Comparison of ENCODE assay signal across 8 cellular contexts in genomic region chr7:107892367-107892741, GRCh38. TPM values are rescaled to one million over a fixed set of nuclear protein-coding genes. Genes with fewer than 3 reads are reported as not detected.
DNase-seq lines count a peak whose midpoint lies in the region; ATAC-seq and TF ChIP-seq lines count a peak whose summit lies in the region.
"Not testable (repeated sequence)": the region's sequence is repeated elsewhere in the genome, so short reads cannot be mapped to it uniquely, and the experiment has no call there.

No MANE protein-coding gene starts in this region.

- not testable (repeated sequence) for DNase-seq in MM.1S; activated CD4-positive, alpha-beta memory T cell treated with anti-CD3 and anti-CD28 coated beads, Interleukin-2, amount 10 ng/mL, durations not matched to agents 7 days and 5 days; breast epithelium (ENCODE audit: low spot score in 2 of 2); fibroblast of pulmonary artery (ENCODE audit: low read depth); memory B cell (ENCODE audit: low spot score in 2 of 2); upper lobe of left lung

- ATAC-seq in memory B cell (ENCODE audit: low read depth); upper lobe of left lung (ENCODE audit: low FRiP score in 2 of 2): not testable (repeated sequence)

- H3K4me1 Mint-ChIP-seq in activated CD4-positive, alpha-beta memory T cell treated with anti-CD3 and anti-CD28 coated beads, Interleukin-2, amount 10 ng/mL, durations not matched to agents 7 days and 5 days: peaks cover 53% of the 10 kb centered on the region
- peaks cover 40% of the 10 kb centered on the region for H3K4me1 Mint-ChIP-seq in memory B cell

- peaks cover 29% of the 10 kb centered on the region for H3K4me1 ChIP-seq in DOHH2 (ENCODE audit: control insufficient read depth, low read length)
- not testable (repeated sequence) for H3K4me1 ChIP-seq in MM.1S (ENCODE audit: low read length); breast epithelium
- peaks cover 25% of the 10 kb centered on the region for H3K4me1 ChIP-seq in rectal smooth muscle tissue (ENCODE audit: control insufficient read depth, insufficient read depth, low read length)
- H3K4me1 ChIP-seq in upper lobe of left lung: peaks cover 25 to 34% (median 25%) of the 10 kb centered on the region in 4 donors

- TF ChIP-seq POLR2A in breast epithelium (IDR thresholded peaks at IDR 0.05); upper lobe of left lung (IDR thresholded peaks at IDR 0.05): not testable (repeated sequence)

- not testable (repeated sequence) for H3F3A ChIP-seq in DOHH2 (ENCODE audit: control insufficient read depth, insufficient read depth); MM.1S (ENCODE audit: insufficient read depth, low read length)

- H3K9me2 ChIP-seq in DOHH2 (replicated peaks; ENCODE audit: control insufficient read depth, low read length); MM.1S (replicated peaks; ENCODE audit: insufficient read depth, low read length): not testable (repeated sequence)

- peak overlapping the region; percentile 83; the same call in 1 of the 2 replicates for H3K9ac ChIP-seq in MM.1S (ENCODE audit: low read length)
- H3K9ac ChIP-seq in rectal smooth muscle tissue (ENCODE audit: low read length): not testable (repeated sequence)

- H3K27me3 ChIP-seq in DOHH2 (ENCODE audit: control insufficient read depth, low read length); MM.1S (replicated peaks; ENCODE audit: insufficient read depth, low read length); breast epithelium; rectal smooth muscle tissue (ENCODE audit: control insufficient read depth, insufficient read depth, low read length); upper lobe of left lung: not testable (repeated sequence)

- H3K9me3 ChIP-seq in DOHH2 (ENCODE audit: control insufficient read depth, insufficient read depth, low read length); MM.1S (replicated peaks; ENCODE audit: insufficient read depth, low read length); breast epithelium; upper lobe of left lung: not testable (repeated sequence)

- CTCF ChIA-PET in activated CD4-positive, alpha-beta memory T cell treated with anti-CD3 and anti-CD28 coated beads, Interleukin-2, amount 10 ng/mL, durations not matched to agents 7 days and 5 days (lab: Charles Lee): interaction anchor here (1.4 kb wide), 2 partner anchors 12 to 149 kb away, joined by 5 to 9 read pairs; partner anchors contain the start of gene CBLL1

- peaks cover 35% of the 10 kb centered on the region for H3K36me3 Mint-ChIP-seq in activated CD4-positive, alpha-beta memory T cell treated with anti-CD3 and anti-CD28 coated beads, Interleukin-2, amount 10 ng/mL, durations not matched to agents 7 days and 5 days (ENCODE audit: low read depth)
- H3K36me3 Mint-ChIP-seq in memory B cell: peaks cover 23% of the 10 kb centered on the region

- TF ChIP-seq EP300 in upper lobe of left lung (IDR thresholded peaks at IDR 0.05): not testable (repeated sequence)

- H3K4me3 Mint-ChIP-seq in activated CD4-positive, alpha-beta memory T cell treated with anti-CD3 and anti-CD28 coated beads, Interleukin-2, amount 10 ng/mL, durations not matched to agents 7 days and 5 days: peak overlapping the region; percentile 93
- peak overlapping the region; percentile 97 for H3K4me3 Mint-ChIP-seq in memory B cell

- not testable (repeated sequence) for H2AFZ ChIP-seq in MM.1S (ENCODE audit: low read length)

- H3K4me2 ChIP-seq in DOHH2 (ENCODE audit: low read length): peak overlapping the region; percentile 67
- H3K4me2 ChIP-seq in MM.1S (ENCODE audit: low read depth, low read length): peak overlapping the region; percentile 94

- peak overlapping the region; percentile 96 for H3K4me3 ChIP-seq in DOHH2 (ENCODE audit: low read length)
- peak overlapping the region; percentile 79 for H3K4me3 ChIP-seq in MM.1S (ENCODE audit: low read length)
- peak overlapping the region; percentile 69 to 86 (median 80) for H3K4me3 ChIP-seq in breast epithelium
- H3K4me3 ChIP-seq in fibroblast of pulmonary artery (replicated peaks; ENCODE audit: low read depth, low read length): peak overlapping the region; percentile 64
- H3K4me3 ChIP-seq in rectal smooth muscle tissue (ENCODE audit: low read length): peak overlapping the region; percentile 99
- H3K4me3 ChIP-seq in upper lobe of left lung: peak overlapping the region in 2 of 4 donors; percentile 63 to 68

- TF ChIP-seq CTCF in DOHH2 (IDR thresholded peaks at IDR 0.05; ENCODE audit: low read depth, low read length, poor library complexity, severe bottlenecking); MM.1S (IDR thresholded peaks at IDR 0.05; ENCODE audit: low read length); breast epithelium (IDR thresholded peaks at IDR 0.05); fibroblast of pulmonary artery (IDR thresholded peaks at IDR 0.05; ENCODE audit: low read length, missing control alignments); upper lobe of left lung (IDR thresholded peaks at IDR 0.05): not testable (repeated sequence)

- not testable (repeated sequence) for H4K20me1 ChIP-seq in DOHH2 (ENCODE audit: control insufficient read depth, insufficient read depth, low read depth, low read length); MM.1S (ENCODE audit: insufficient read depth, low read length)

- POLR2A ChIA-PET in activated CD4-positive, alpha-beta memory T cell treated with anti-CD3 and anti-CD28 coated beads, Interleukin-2, amount 10 ng/mL, durations not matched to agents 7 days and 5 days (lab: Charles Lee): interaction anchor here (1.9 to 5.5 kb wide), 5 partner anchors 9 to 724 kb away, joined by 7 to 47 read pairs (median 17); partner anchors contain the start of genes CBLL1, COG5, DUS4L and HBP1

- H3K27me3 Mint-ChIP-seq in activated CD4-positive, alpha-beta memory T cell treated with anti-CD3 and anti-CD28 coated beads, Interleukin-2, amount 10 ng/mL, durations not matched to agents 7 days and 5 days; memory B cell: not testable (repeated sequence)

- H3K27ac ChIP-seq in DOHH2 (ENCODE audit: low read depth, low read length); rectal smooth muscle tissue (ENCODE audit: low read depth, low read length): not testable (repeated sequence)
- H3K27ac ChIP-seq in MM.1S (ENCODE audit: low read length): peak overlapping the region; percentile 80; the same call in 1 of the 2 replicates
- H3K27ac ChIP-seq in breast epithelium: peak overlapping the region in 1 of 2 donors; percentile 95
- H3K27ac ChIP-seq in upper lobe of left lung: peak overlapping the region; percentile 90 to 98 (median 94)

- intact Hi-C loops in breast epithelium (cut with DNase I; ENCODE audit: low total_unique reads): not testable (repeated sequence)

- H3K27ac Mint-ChIP-seq in activated CD4-positive, alpha-beta memory T cell treated with anti-CD3 and anti-CD28 coated beads, Interleukin-2, amount 10 ng/mL, durations not matched to agents 7 days and 5 days: peak overlapping the region; percentile 91
- peak overlapping the region; percentile 98 for H3K27ac Mint-ChIP-seq in memory B cell

- 81 to 92% methylated on average over 8 of the region's 8 CpGs for WGBS in upper lobe of left lung, 2 donors

- H3K36me3 ChIP-seq in DOHH2 (ENCODE audit: control insufficient read depth, low read length) (peaks cover 56% of the 10 kb centered on the region), upper lobe of left lung (peaks cover 0 to 26% (median 3%) of the 10 kb centered on the region in 4 donors)
- H3K36me3 ChIP-seq in MM.1S (replicated peaks; ENCODE audit: insufficient read depth, low read length); breast epithelium; rectal smooth muscle tissue (ENCODE audit: control insufficient read depth, insufficient read depth, low read length): not testable (repeated sequence)

- not testable (repeated sequence) for H3K9me3 Mint-ChIP-seq in activated CD4-positive, alpha-beta memory T cell treated with anti-CD3 and anti-CD28 coated beads, Interleukin-2, amount 10 ng/mL, durations not matched to agents 7 days and 5 days; memory B cell

- H3K79me2 ChIP-seq in DOHH2 (ENCODE audit: control insufficient read depth, low read length) (peaks cover 65% of the 10 kb centered on the region), MM.1S (ENCODE audit: low read length) (peaks cover 57% of the 10 kb centered on the region)

RNA-seq across cellular contexts. Expression of gene DLD, which starts 1.4 kb away (rescaled TPM):
- 10 to 100 TPM; 68.2 to 70.6 TPM for total RNA-seq in activated CD4-positive, alpha-beta memory T cell treated with anti-CD3 and anti-CD28 coated beads, Interleukin-2, amount 10 ng/mL, durations not matched to agents 7 days and 5 days
- 10 to 100 TPM; 57.5 to 74.1 (median 58.3) TPM for total RNA-seq in breast epithelium
- total RNA-seq in upper lobe of left lung: 10 to 100 TPM; 21.3 to 62.9 (median 52.9) TPM
